Comparison of ENCODE assay signal across 8 cellular contexts in the genomic region with DNA sequence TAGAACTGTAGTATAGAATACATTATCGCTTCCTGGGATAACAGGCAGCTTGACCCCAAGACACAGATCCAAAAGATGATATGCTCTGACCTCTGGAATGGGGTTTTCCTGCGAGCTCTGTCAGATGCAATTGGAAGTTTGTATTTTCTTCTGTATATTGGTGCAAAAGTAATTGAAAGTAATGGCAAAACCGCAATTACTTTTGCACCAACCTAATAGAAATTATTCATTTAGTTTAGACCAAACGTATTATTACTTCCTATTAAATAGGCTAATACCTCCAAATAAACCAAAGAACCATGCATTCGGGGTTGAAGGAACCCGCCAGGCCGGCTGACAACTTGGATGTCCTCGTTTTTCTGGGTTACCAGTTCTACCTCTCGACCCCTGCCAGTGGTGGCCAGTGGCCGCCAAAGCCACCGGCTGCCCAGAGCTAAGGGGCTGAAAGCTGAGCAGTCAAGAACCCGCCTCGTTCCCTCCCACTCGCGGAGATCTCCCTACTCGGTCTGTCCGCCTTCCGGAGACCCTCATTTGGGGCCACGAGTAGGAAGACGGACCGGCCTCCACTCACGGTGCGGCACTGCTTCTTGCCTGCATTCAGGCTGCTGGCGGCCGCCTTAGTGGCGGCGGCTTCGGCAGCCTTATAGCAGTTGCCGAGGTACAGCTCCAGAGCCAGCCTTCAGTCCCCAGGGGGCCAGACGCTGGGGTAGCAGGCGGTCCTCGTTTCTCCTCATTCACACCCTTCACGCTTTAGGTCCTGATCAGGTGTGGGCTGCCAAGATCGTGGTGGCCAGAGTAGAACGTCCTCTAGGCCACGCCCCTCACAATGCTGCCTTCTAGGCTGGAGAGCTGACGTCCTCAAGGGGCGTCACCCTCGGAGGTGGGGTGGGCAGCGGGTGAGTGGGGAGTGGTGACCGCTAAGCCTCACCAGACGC.
A peak's percentile ranks its signal among the peaks of the same experiment; 100 is the strongest.
DNase-seq lines count a peak whose midpoint lies in the region; TF ChIP-seq lines count a peak whose summit lies in the region.

No MANE protein-coding gene starts in this region.

- dilution Hi-C loops in mammary epithelial cell (cut with HindIII; ENCODE audit: low sequenced_read_pairs): no loop called here

- no peaks in the 10 kb centered on the region for H3K27me3 ChIP-seq in mammary epithelial cell (ENCODE audit: insufficient read depth, low read length)
- H3K27me3 ChIP-seq in kidney epithelial cell (ENCODE audit: control insufficient read depth, insufficient read depth, low read length): no peaks in the 10 kb centered on the region
- H3K27me3 ChIP-seq in subcutaneous abdominal adipose tissue (ENCODE audit: control insufficient read depth in 5 of 5, insufficient read depth in 4 of 5, low read length in 5 of 5): no peaks in the 10 kb centered on the region

- in situ Hi-C loops in mammary epithelial cell (cut with MboI; ENCODE audit: low sequenced_read_pairs in 2 of 2): no loop called here

- DNase-seq in DMS53 (lab: John Stamatoyannopoulos, UW) (peak; percentile 74), NCI-H2107 (lab: John Stamatoyannopoulos, UW) (peak; percentile 27), mammary epithelial cell (no peak), kidney epithelial cell (ENCODE audit: low read depth) (no peak)
- DNase-seq in activated CD8-positive, alpha-beta memory T cell treated with anti-CD3 and anti-CD28 coated beads, Interleukin-2, amount 50 U/mL, for 4 hours: no peak
- no peak for DNase-seq in activated T-helper 2 cell treated with anti-CD3 and anti-CD28 coated beads, Interferon-gamma antibody, Interleukin-2, Interleukin-4, amounts not matched to agents 10 μg/mL and 5 μg/mL and 100 μg/mL, durations not matched to agents 14 hours and 24 hours and 36 hours (ENCODE audit: low spot score)
- no peak for DNase-seq in stimulated activated CD8-positive, alpha-beta memory T cell treated with anti-CD3 and anti-CD28 coated beads, Interleukin-4, amount 100 ng/mL, for 48 hours

- H3K4me1 ChIP-seq in mammary epithelial cell (ENCODE audit: insufficient read depth, low read length): no peaks in the 10 kb centered on the region
- H3K4me1 ChIP-seq in subcutaneous abdominal adipose tissue (ENCODE audit: control insufficient read depth in 5 of 5, insufficient read depth in 5 of 5, low read length in 5 of 5): peaks cover 0 to 7% (median 3%) of the 10 kb centered on the region in 5 donors

- peak overlapping the region; percentile 81 for H2AFZ ChIP-seq in mammary epithelial cell (ENCODE audit: low read depth, low read length)

- 38% methylated on average over 30 of the region's 42 CpGs for WGBS in mammary epithelial cell (ENCODE audit: low coverage, missing lambda C conversion rate)

- H3K9me3 ChIP-seq in mammary epithelial cell (replicated peaks; ENCODE audit: insufficient read depth, low read length) (no peaks in the 10 kb centered on the region), subcutaneous abdominal adipose tissue (ENCODE audit: control insufficient read depth in 5 of 5, low read length in 5 of 5) (no peaks in the 10 kb centered on the region)

- H3K36me3 Mint-ChIP-seq in activated T-helper 2 cell treated with anti-CD3 and anti-CD28 coated beads, Interferon-gamma antibody, Interleukin-2, Interleukin-4, amounts not matched to agents 10 μg/mL and 5 μg/mL and 100 μg/mL, durations not matched to agents 14 hours and 24 hours and 36 hours (ENCODE audit: low read depth): no peaks in the 10 kb centered on the region

- TF ChIP-seq CTCF in mammary epithelial cell (conservative IDR thresholded peaks at IDR 0.05 in 1 of 2, IDR thresholded peaks at IDR 0.05 in 1 of 2; ENCODE audit: extremely low read depth in 1 of 2, insufficient read depth in 1 of 2, low read depth in 1 of 2, low read length in 2 of 2) (no peak), kidney epithelial cell (IDR thresholded peaks at IDR 0.05; ENCODE audit: insufficient read depth, low read length, poor library complexity, severe bottlenecking) (no peak)

- no peak overlapping the region for H3K27ac ChIP-seq in mammary epithelial cell (ENCODE audit: insufficient read depth, low read depth, low read length)
- H3K27ac ChIP-seq in subcutaneous abdominal adipose tissue (ENCODE audit: low read depth, low read length): no peak overlapping the region

- peak overlapping the region; percentile 22 to 34 (median 29) for H3K4me3 ChIP-seq in mammary epithelial cell (replicated peaks in 1 of 3; ENCODE audit: insufficient read depth in 1 of 3, low read depth in 2 of 3, low read length in 3 of 3)
- peak overlapping the region; percentile 30 for H3K4me3 ChIP-seq in kidney epithelial cell (ENCODE audit: low read depth, low read length)
- H3K4me3 ChIP-seq in subcutaneous abdominal adipose tissue (ENCODE audit: low read depth in 1 of 5, low read length in 5 of 5): peak overlapping the region; percentile 52 to 69 (median 68)

- no TSS peak for BruUV-seq in mammary epithelial cell (replicated peaks; lab: Mats Ljungman, UMichigan)

- intact Hi-C loops in mammary epithelial cell (cut with micrococcal nuclease): no loop called here
- intact Hi-C loops in activated T-helper 2 cell treated with anti-CD3 and anti-CD28 coated beads, Interferon-gamma antibody, Interleukin-2, Interleukin-4, amounts not matched to agents 10 μg/mL and 5 μg/mL and 100 μg/mL, durations not matched to agents 14 hours and 24 hours and 36 hours (cut with micrococcal nuclease): no loop called here

- no peak overlapping the region for H3K4me3 Mint-ChIP-seq in activated T-helper 2 cell treated with anti-CD3 and anti-CD28 coated beads, Interferon-gamma antibody, Interleukin-2, Interleukin-4, amounts not matched to agents 10 μg/mL and 5 μg/mL and 100 μg/mL, durations not matched to agents 14 hours and 24 hours and 36 hours (ENCODE audit: low read depth)

- H4K20me1 ChIP-seq in mammary epithelial cell (ENCODE audit: insufficient read depth, low read length): no peaks in the 10 kb centered on the region

- H3K36me3 ChIP-seq in mammary epithelial cell (ENCODE audit: insufficient read depth, low read length): no peaks in the 10 kb centered on the region
- H3K36me3 ChIP-seq in kidney epithelial cell (ENCODE audit: control insufficient read depth, insufficient read depth, low read length): no peaks in the 10 kb centered on the region
- H3K36me3 ChIP-seq in subcutaneous abdominal adipose tissue (ENCODE audit: control insufficient read depth in 5 of 5, insufficient read depth in 5 of 5, low read length in 5 of 5): no peaks in the 10 kb centered on the region

- no peaks in the 10 kb centered on the region for H3K79me2 ChIP-seq in mammary epithelial cell (ENCODE audit: insufficient read depth, low read length)

- CTCF ChIA-PET in mammary epithelial cell (lab: Charles Lee; ENCODE audit: low non-redundant PET): no interaction called here

- H3K9ac ChIP-seq in mammary epithelial cell (ENCODE audit: insufficient read depth, low read length) (no peak overlapping the region), subcutaneous abdominal adipose tissue (ENCODE audit: low read length in 5 of 5) (peak overlapping the region in 4 of 5 donors; percentile 32 to 58 (median 38))

- H3K27ac Mint-ChIP-seq in activated T-helper 2 cell treated with anti-CD3 and anti-CD28 coated beads, Interferon-gamma antibody, Interleukin-2, Interleukin-4, amounts not matched to agents 10 μg/mL and 5 μg/mL and 100 μg/mL, durations not matched to agents 14 hours and 24 hours and 36 hours: no peak overlapping the region

- peak overlapping the region; percentile 92 for H3K4me2 ChIP-seq in mammary epithelial cell (ENCODE audit: insufficient read depth, low read depth, low read length)

- no peaks in the 10 kb centered on the region for H3K9me3 Mint-ChIP-seq in activated T-helper 2 cell treated with anti-CD3 and anti-CD28 coated beads, Interferon-gamma antibody, Interleukin-2, Interleukin-4, amounts not matched to agents 10 μg/mL and 5 μg/mL and 100 μg/mL, durations not matched to agents 14 hours and 24 hours and 36 hours

- H3K27me3 Mint-ChIP-seq in activated T-helper 2 cell treated with anti-CD3 and anti-CD28 coated beads, Interferon-gamma antibody, Interleukin-2, Interleukin-4, amounts not matched to agents 10 μg/mL and 5 μg/mL and 100 μg/mL, durations not matched to agents 14 hours and 24 hours and 36 hours (ENCODE audit: low read depth): peaks cover 3% of the 10 kb centered on the region

- H3K4me1 Mint-ChIP-seq in activated T-helper 2 cell treated with anti-CD3 and anti-CD28 coated beads, Interferon-gamma antibody, Interleukin-2, Interleukin-4, amounts not matched to agents 10 μg/mL and 5 μg/mL and 100 μg/mL, durations not matched to agents 14 hours and 24 hours and 36 hours (ENCODE audit: low read depth): no peaks in the 10 kb centered on the region

Comparison
In these comparisons a context has a peak if more than half of its experiments do, and no peak if none do; other contexts are left out.
1. DNase-seq: peak in DMS53 (single experiment) and NCI-H2107 (single experiment); none in mammary epithelial cell (single experiment), kidney epithelial cell (single experiment), activated CD8-positive, alpha-beta memory T cell treated with anti-CD3 and anti-CD28 coated beads, Interleukin-2, amount 50 U/mL, for 4 hours (single experiment), activated T-helper 2 cell treated with anti-CD3 and anti-CD28 coated beads, Interferon-gamma antibody, Interleukin-2, Interleukin-4, amounts not matched to agents 10 μg/mL and 5 μg/mL and 100 μg/mL, durations not matched to agents 14 hours and 24 hours and 36 hours (single experiment) and stimulated activated CD8-positive, alpha-beta memory T cell treated with anti-CD3 and anti-CD28 coated beads, Interleukin-4, amount 100 ng/mL, for 48 hours (single experiment).
2. Peak in every context shown above with its lines, with median percentiles within 50 percentile points of each other: H3K4me3 ChIP-seq.